In genomic region chr4:25882226-25882625, GRCh38 we compare ENCODE assay signal across 22 cellular contexts.
"Had no signal": no experiment of that assay in that cellular context is flagged by ENCODE, and none has a peak within 500 bp of the region (broad histone marks: within the 10 kb centered on the region; RNA-seq: fewer than 3 reads in every experiment).

No MANE protein-coding gene starts in this region.

- H3K4me3 ChIP-seq: lower lobe of right lung, psoas muscle, thyroid gland had no signal

- H3K36me3 Mint-ChIP-seq: activated naive CD4-positive, alpha-beta T cell treated with anti-CD3 and anti-CD28 coated beads, Interleukin-2, amount 50 U/mL, for 24 hours; brain had no signal

- H3K4me3 Mint-ChIP-seq: activated CD8-positive, alpha-beta memory T cell treated with anti-CD3 and anti-CD28 coated beads, Interleukin-2, amount 10 ng/mL, durations not matched to agents 7 days and 5 days; activated CD8-positive, alpha-beta T cell treated with anti-CD3 and anti-CD28 coated beads for 36 hours; activated naive CD4-positive, alpha-beta T cell treated with anti-CD3 and anti-CD28 coated beads, Interleukin-2, amount 50 U/mL, for 24 hours; brain; naive B cell; stimulated activated naive CD8-positive, alpha-beta T cell treated with anti-CD3 and anti-CD28 coated beads, Interleukin-15, Interleukin-2, amounts not matched to agents 100 ng/mL and 50 ng/mL, for 24 hours; T-helper 1 cell treated with Interleukin-12 subunit alpha and Interleukin-12 subunit beta and Interleukin-4 antibody, amounts not matched to agents 30 μg/mL and 1 μg/mL, for 36 hours had no signal

- H3K36me3 ChIP-seq: lower lobe of right lung, thyroid gland had no signal

- H3K27me3 ChIP-seq: foreskin keratinocyte, thyroid gland had no signal

- H3K9me3 ChIP-seq: lower lobe of right lung, psoas muscle, thyroid gland had no signal

- H3K4me1 Mint-ChIP-seq: activated naive CD4-positive, alpha-beta T cell treated with anti-CD3 and anti-CD28 coated beads, Interleukin-2, amount 50 U/mL, for 24 hours had no signal

- H3K27ac Mint-ChIP-seq: activated CD8-positive, alpha-beta memory T cell treated with anti-CD3 and anti-CD28 coated beads, Interleukin-2, amount 10 ng/mL, durations not matched to agents 7 days and 5 days; activated CD8-positive, alpha-beta T cell treated with anti-CD3 and anti-CD28 coated beads for 36 hours; activated naive CD4-positive, alpha-beta T cell treated with anti-CD3 and anti-CD28 coated beads, Interleukin-2, amount 50 U/mL, for 24 hours; brain; stimulated activated naive CD8-positive, alpha-beta T cell treated with anti-CD3 and anti-CD28 coated beads, Interleukin-15, Interleukin-2, amounts not matched to agents 100 ng/mL and 50 ng/mL, for 24 hours; T-helper 1 cell treated with Interleukin-12 subunit alpha and Interleukin-12 subunit beta and Interleukin-4 antibody, amounts not matched to agents 30 μg/mL and 1 μg/mL, for 36 hours had no signal

- H3K27me3 Mint-ChIP-seq: activated CD8-positive, alpha-beta memory T cell treated with anti-CD3 and anti-CD28 coated beads, Interleukin-2, amount 10 ng/mL, durations not matched to agents 7 days and 5 days had no signal

- ATAC-seq: activated CD8-positive, alpha-beta memory T cell treated with anti-CD3 and anti-CD28 coated beads, Interleukin-2, amount 10 ng/mL, durations not matched to agents 7 days and 5 days; activated CD8-positive, alpha-beta T cell treated with anti-CD3 and anti-CD28 coated beads for 36 hours; foreskin keratinocyte; left lobe of liver; lower lobe of right lung; psoas muscle; right cardiac atrium had no signal

- H3K27ac ChIP-seq: foreskin keratinocyte, lower lobe of right lung, psoas muscle, thyroid gland had no signal

- H3K9me3 Mint-ChIP-seq: activated naive CD4-positive, alpha-beta T cell treated with anti-CD3 and anti-CD28 coated beads, Interleukin-2, amount 50 U/mL, for 24 hours; stimulated activated naive CD8-positive, alpha-beta T cell treated with anti-CD3 and anti-CD28 coated beads, Interleukin-15, Interleukin-2, amounts not matched to agents 100 ng/mL and 50 ng/mL, for 24 hours; T-helper 1 cell treated with Interleukin-12 subunit alpha and Interleukin-12 subunit beta and Interleukin-4 antibody, amounts not matched to agents 30 μg/mL and 1 μg/mL, for 36 hours had no signal

- DNase-seq: activated CD4-positive, alpha-beta T cell treated with anti-CD3 and anti-CD28 coated beads for 48 hours; activated CD4-positive, CD25-positive, alpha-beta regulatory T cell; activated CD8-positive, alpha-beta memory T cell treated with anti-CD3 and anti-CD28 coated beads, Interleukin-2, amount 10 ng/mL, durations not matched to agents 7 days and 5 days; activated CD8-positive, alpha-beta T cell treated with anti-CD3 and anti-CD28 coated beads for 36 hours; activated effector memory CD4-positive, alpha-beta T cell treated with anti-CD3 and anti-CD28 coated beads, Interleukin-2, amount 50 U/mL, for 16 hours; activated T-cell treated with anti-CD3 and anti-CD28 coated beads for 4 hours; anterior cingulate cortex; dermis blood vessel endothelial cell; effector CD8-positive, alpha-beta T cell; foreskin keratinocyte; lower lobe of right lung; naive B cell; psoas muscle; right cardiac atrium; stimulated activated CD4-positive, alpha-beta T cell treated with anti-CD3 and anti-CD28 coated beads, Interleukin-4, amount 100 ng/mL, for 24 hours; T1000; thyroid gland had no signal

- H3K4me1 ChIP-seq: psoas muscle, thyroid gland had no signal
